In the genomic region with DNA sequence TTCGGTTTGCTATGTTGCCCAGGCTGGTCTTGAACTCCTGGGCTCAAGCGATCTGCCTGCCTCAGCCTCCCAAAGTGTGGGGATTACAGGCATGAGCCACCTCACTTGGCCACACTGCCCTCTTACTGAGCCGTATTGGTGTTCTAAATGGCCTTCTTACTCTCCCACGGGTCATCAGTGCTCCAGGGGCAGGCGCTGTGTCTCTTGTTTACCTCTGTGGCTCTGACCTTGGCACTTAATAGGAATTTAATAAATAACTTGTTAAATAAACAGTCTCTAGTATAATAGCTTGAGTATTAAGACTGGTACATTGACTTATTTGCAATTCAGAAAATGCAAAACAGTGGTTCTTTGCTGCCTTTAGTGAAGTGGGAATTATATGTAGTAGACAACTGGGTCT, we compare ENCODE assay signal across 15 cellular contexts. TPM values are rescaled to one million over a fixed set of nuclear protein-coding genes. Genes with fewer than 3 reads are reported as not detected.
DNase-seq lines count a peak whose midpoint lies in the region; ATAC-seq, FAIRE-seq and TF ChIP-seq lines count a peak whose summit lies in the region.
"Had no signal": no experiment of that assay in that cellular context is flagged by ENCODE, and none has a peak within 500 bp of the region (broad histone marks: within the 10 kb centered on the region; RNA-seq: fewer than 3 reads in every experiment).

No MANE protein-coding gene starts in this region.

- no peak overlapping the region for H3K23ac ChIP-seq in H1 (ENCODE audit: insufficient read length)

- H3K4me2 ChIP-seq in H1 (ENCODE audit: insufficient read depth in 1 of 2, low read depth in 2 of 2, low read length in 2 of 2) = peak overlapping the region in 1 of 2 experiments; percentile 34; a peak in 1 of 4 replicates

- peak; percentile 34 to 47 for DNase-seq in NCI-H526 (lab: John Stamatoyannopoulos, UW)
- no peak for DNase-seq in H1 (ENCODE audit: low read depth in 1 of 2, low spot score in 2 of 2)
- no peak for DNase-seq in pancreas
- no peak for DNase-seq in SW 1271 (lab: John Stamatoyannopoulos, UW)
- no peak for DNase-seq in T-helper 9 cell
- no peak for DNase-seq in NCI-H1105 treated with DMSO at 0.1 percent for 48 hours (lab: John Stamatoyannopoulos, UW)
- no peak for DNase-seq in Ammon's horn (ENCODE audit: low spot score)
- DNase-seq: anterior cingulate cortex; BE2C; dorsolateral prefrontal cortex; GM23248; IMR-90; stimulated activated CD4-positive, alpha-beta T cell treated with anti-CD3 and anti-CD28 coated beads, Interleukin-12 subunit alpha, Interleukin-12 subunit beta, amount 100 ng/mL, for 4 hours had no signal

- no peaks in the 10 kb centered on the region for H3K27me3 ChIP-seq in H1 (replicated peaks in 1 of 4; ENCODE audit: control insufficient read depth in 3 of 4, extremely low read depth in 1 of 4, insufficient read depth in 3 of 4, low read length in 3 of 4)
- no peaks in the 10 kb centered on the region for H3K27me3 ChIP-seq in pancreas
- H3K27me3 ChIP-seq: BE2C, dorsolateral prefrontal cortex had no signal

- H3K23me2 ChIP-seq in H1 (ENCODE audit: low read depth, low read length) = no peaks in the 10 kb centered on the region

- H3K18ac ChIP-seq in H1 (ENCODE audit: extremely low read depth, low read length) = peak overlapping the region; percentile 15; the same call in 1 of the 2 replicates

- POLR2A ChIA-PET in H1 (lab: Charles Lee; ENCODE audit: partially characterized antibody) = interaction anchor here (0.9 to 6.3 kb wide), 10 partner anchors 10 to 46 kb away, joined by 3 to 55 read pairs (median 6); partner anchors contain the start of gene FLNB

- no peak overlapping the region for H3K9ac ChIP-seq in H1 (replicated peaks in 1 of 4; ENCODE audit: extremely low read depth in 1 of 4, low read depth in 3 of 4, low read length in 3 of 4)
- H3K9ac ChIP-seq: GM23248 had no signal

- H3K9me3 ChIP-seq in H1 (ENCODE audit: insufficient read depth in 2 of 2, low read depth in 1 of 2, low read length in 1 of 2) = no peaks in the 10 kb centered on the region
- H3K9me3 ChIP-seq in pancreas = no peaks in the 10 kb centered on the region
- H3K9me3 ChIP-seq: BE2C had no signal

- peaks cover 3 to 88% of the 10 kb centered on the region in 2 experiments for H3K79me2 ChIP-seq in H1 (ENCODE audit: control insufficient read depth in 1 of 2, insufficient read depth in 2 of 2, low read length in 2 of 2)

- WGBS in H1 (ENCODE audit: extremely low coverage in 1 of 2, insufficient coverage in 1 of 2, insufficient read length in 1 of 2, insufficient replicate concordance in 2 of 2, low coverage in 1 of 2, low lambda C conversion rate in 2 of 2, missing lambda C conversion rate in 1 of 2), 2 experiments = 93% methylated on average over 5 of the region's 5 CpGs; no CpG with 5 or more reads in 1 of the 2 experiments
- WGBS in pancreas, 2 donors = 33 to 37% methylated on average over 5 of the region's 5 CpGs

- peaks cover 0 to 2% of the 10 kb centered on the region in 2 experiments for H4K20me1 ChIP-seq in H1 (replicated peaks in 1 of 2; ENCODE audit: control insufficient read depth in 1 of 2, insufficient read depth in 2 of 2, low read length in 2 of 2)

- H2BK120ac ChIP-seq in H1 (replicated peaks; ENCODE audit: low read depth, low read length) = peak overlapping the region; percentile 90

- H4K5ac ChIP-seq in H1 (ENCODE audit: insufficient read length, low read depth, low read length) = peak overlapping the region; percentile 20

- H3K4me1 ChIP-seq in H1 (replicated peaks in 1 of 4; ENCODE audit: control insufficient read depth in 3 of 4, insufficient read depth in 4 of 4, low read length in 3 of 4) (peaks cover 19 to 45% (median 35%) of the 10 kb centered on the region in 4 experiments), pancreas (peaks cover 49 to 57% (median 50%) of the 10 kb centered on the region in 3 donors)
- H3K4me1 ChIP-seq: BE2C had no signal

- no peak overlapping the region for H2BK15ac ChIP-seq in H1 (ENCODE audit: low read length)

- no peak for TF ChIP-seq CTCF in C4-2B (conservative IDR thresholded peaks at IDR 0.05)
- no peak for TF ChIP-seq CTCF in H1 (IDR thresholded peaks at IDR 0.05; ENCODE audit: control extremely low read depth in 1 of 3, insufficient read depth in 1 of 3, low read depth in 1 of 3, low read length in 3 of 3)
- TF ChIP-seq CTCF in pancreas (IDR thresholded peaks at IDR 0.05) = no peak

- H3K27ac ChIP-seq in C4-2B (peak overlapping the region; percentile 88), H1 (ENCODE audit: low read depth, low read length) (peak overlapping the region; percentile 83; the same call in 1 of the 2 replicates), pancreas (peak overlapping the region in 3 of 4 donors; percentile 6 to 74 (median 62))
- H3K27ac ChIP-seq: GM23248 had no signal

- H2BK20ac ChIP-seq in H1 (ENCODE audit: low read length) = peak overlapping the region; percentile 95

- H2AFZ ChIP-seq in H1 (ENCODE audit: low read length) = no peak overlapping the region
- H2AFZ ChIP-seq: GM23248 had no signal

- H2BK12ac ChIP-seq in H1 (ENCODE audit: low read depth, low read length) = peak overlapping the region; percentile 97; the same call in 1 of the 2 replicates

- peak overlapping the region; percentile 97 for H2BK5ac ChIP-seq in H1 (ENCODE audit: low read depth, low read length)

- CTCF ChIA-PET in H1 (lab: Charles Lee; ENCODE audit: partially characterized antibody) = interaction anchor here (0.8 to 2.6 kb wide), 10 partner anchors 9 to 150 kb away, joined by 3 to 17 read pairs (median 3); no protein-coding TSS in a partner anchor

- peak overlapping the region; percentile 53 for H3K4ac ChIP-seq in H1 (replicated peaks; ENCODE audit: insufficient read length, low read depth, low read length)

- H4K91ac ChIP-seq in H1 (replicated peaks; ENCODE audit: insufficient read length, low read length) = peak overlapping the region; percentile 85

- no peak for TF ChIP-seq RAD21 in H1 (IDR thresholded peaks at IDR 0.05 in 1 of 2, conservative IDR thresholded peaks at IDR 0.05 in 1 of 2; ENCODE audit: low read depth in 2 of 2, low read length in 2 of 2)

- no peak for TF ChIP-seq POLR2A in H1 (IDR thresholded peaks at IDR 0.05; ENCODE audit: control extremely low read depth in 1 of 2, low read depth in 2 of 2, low read length in 2 of 2)

- H3K14ac ChIP-seq in H1 (ENCODE audit: insufficient read length) = no peak overlapping the region

- no peak overlapping the region for H4K8ac ChIP-seq in H1 (ENCODE audit: extremely low read depth, insufficient read depth, low read length)

- TF ChIP-seq EP300 in H1 (IDR thresholded peaks at IDR 0.05; ENCODE audit: borderline replicate concordance in 1 of 2, low read depth in 2 of 2, low read length in 2 of 2) = no peak

- H3K4me3 ChIP-seq in H1 (ENCODE audit: extremely low read depth in 1 of 4, insufficient read depth in 2 of 4, low read depth in 3 of 4, low read length in 4 of 4) (no peak overlapping the region), pancreas (no peak overlapping the region)
- H3K4me3 ChIP-seq: dorsolateral prefrontal cortex, GM23248, lung had no signal

- peaks cover 18% of the 10 kb centered on the region for H3K79me1 ChIP-seq in H1 (ENCODE audit: low read depth, low read length)

- no peaks in the 10 kb centered on the region for H3K36me3 ChIP-seq in H1 (ENCODE audit: control insufficient read depth in 2 of 4, insufficient read depth in 4 of 4, low read length in 3 of 4)
- H3K36me3 ChIP-seq in pancreas = no peaks in the 10 kb centered on the region
- H3K36me3 ChIP-seq: BE2C had no signal

- peak; percentile 6 to 61 (median 49) for ATAC-seq in pancreas

- H3K56ac ChIP-seq in H1 (replicated peaks; ENCODE audit: insufficient read length, low read depth, low read length) = no peak overlapping the region

- intact Hi-C loops in pancreas (cut with DNase I) = no loop called here

- FAIRE-seq in H1 (lab: Jason Lieb, UNC) (no peak), pancreas (lab: Jason Lieb, UNC) (no peak)

- peak overlapping the region; percentile 92 for H2AK5ac ChIP-seq in H1 (ENCODE audit: low read depth, low read length)

TF ChIP-seq in H1, 55 proteins besides CTCF, POLR2A, EP300 and RAD21 (continues in another document):
- no peak for TF ChIP-seq ZNF274 (IDR thresholded peaks at IDR 0.05; ENCODE audit: borderline replicate concordance, extremely low read depth, low read length)
- TF ChIP-seq POU5F1 (IDR thresholded peaks at IDR 0.05; ENCODE audit: low read depth, low read length) = no peak
- no peak for TF ChIP-seq KDM1A (IDR thresholded peaks at IDR 0.05; ENCODE audit: borderline replicate concordance, low read length)
- no peak for TF ChIP-seq YY1 (IDR thresholded peaks at IDR 0.05; ENCODE audit: low read depth, low read length)
- no peak for TF ChIP-seq CHD2 (IDR thresholded peaks at IDR 0.05; ENCODE audit: low read length)
- TF ChIP-seq RNF2 (IDR thresholded peaks at IDR 0.05; ENCODE audit: borderline replicate concordance, low read depth, low read length, missing control alignments, poor library complexity, severe bottlenecking) = no peak
- TF ChIP-seq TAF7 (optimal IDR thresholded peaks at IDR 0.05; ENCODE audit: borderline replicate concordance, low read depth, low read length) = no peak
- TF ChIP-seq HDAC6 (IDR thresholded peaks at IDR 0.05; ENCODE audit: low read depth, low read length) = no peak

RNA-seq across cellular contexts. Expression of gene FLNB, which starts 13.7 kb away (rescaled TPM):
- total RNA-seq in H1 (2021; fragmentation: NEBNext Ultra II Directional; extraction: Animal tissue kit (Norgen Biotek cat#: 25700)) = 118 and 122 TPM in 2 replicates
- 72.2 and 72.3 TPM in 2 replicates for polyA plus RNA-seq in H1 (2011; rRNA removed)
- 53.0 TPM for polyA plus RNA-seq in H1 (2011; cell fraction: cytosol; rRNA removed)
- 599 TPM for polyA plus RNA-seq in H1 (2011; cell fraction: nucleus; rRNA removed)
- 82.4 to 123 TPM (median 108 TPM) in 4 replicates for polyA plus RNA-seq in H1 (2012, experiment 1 of 2)
- polyA plus RNA-seq in H1 (2012, experiment 2 of 2) = 47.2 TPM
- polyA plus RNA-seq in H1 (2013, experiment 1 of 2) = 96.1 TPM
- 85.9 TPM for polyA plus RNA-seq in H1 (2013, experiment 2 of 2)
- polyA minus RNA-seq in H1 (2011; rRNA and poly(A)+ RNA removed) = 249 and 262 TPM in 2 replicates
- polyA minus RNA-seq in H1 (2011; cell fraction: cytosol; rRNA and poly(A)+ RNA removed) = 121 TPM
- 391 TPM for polyA minus RNA-seq in H1 (2011; cell fraction: nucleus; rRNA and poly(A)+ RNA removed)
- 100 to 1,000 TPM in 2 of 6 donors, 10 to 100 TPM in 4; 85.2 to 109 (median 98.3) TPM for total RNA-seq in pancreas
- 100 to 1,000 TPM; 104 to 152 TPM for polyA plus RNA-seq in pancreas

Comparison
In these comparisons a context has a peak if more than half of its experiments do, and no peak if none do; other contexts are left out.
1. DNase-seq: peak in NCI-H526 (2 of 2); none in H1 (0 of 2), pancreas (0 of 6), SW 1271 (0 of 2), T-helper 9 cell (single experiment), NCI-H1105 treated with DMSO at 0.1 percent for 48 hours (single experiment) and Ammon's horn (single experiment).
2. Peak in every context shown above with its lines, with median percentiles within 50 percentile points of each other: H3K27ac ChIP-seq.